24 cellular contexts compared by ENCODE assay signal in genomic region chr3:128573160-128573559, GRCh38.
DNase-seq lines count a peak whose midpoint lies in the region; ATAC-seq and TF ChIP-seq lines count a peak whose summit lies in the region.
"Had no signal": no experiment of that assay in that cellular context is flagged by ENCODE, and none has a peak within 500 bp of the region (broad histone marks: within the 10 kb centered on the region; RNA-seq: fewer than 3 reads in every experiment).

No MANE protein-coding gene starts in this region.

- TF ChIP-seq CTCF in CD4-positive, alpha-beta T cell (IDR thresholded peaks at IDR 0.05), result no peak

- POLR2A ChIA-PET in CD4-positive, alpha-beta T cell (lab: Charles Lee), result no interaction called here
- POLR2A ChIA-PET in naive thymus-derived CD4-positive, alpha-beta T cell (lab: Charles Lee), result no interaction called here

- H3K4me3 Mint-ChIP-seq in activated T-cell treated with anti-CD3 and anti-CD28 coated beads, Interleukin-2, amount 50 U/mL, for 4 hours, result no peak overlapping the region
- H3K4me3 Mint-ChIP-seq in CD4-positive, alpha-beta T cell, result no peak overlapping the region
- H3K4me3 Mint-ChIP-seq in activated T-helper 17 cell treated with anti-CD3 and anti-CD28 coated beads, Interleukin-2, amount 50 U/mL, for 72 hours, result peak overlapping the region; percentile 64
- no peak overlapping the region for H3K4me3 Mint-ChIP-seq in naive thymus-derived CD4-positive, alpha-beta T cell
- H3K4me3 Mint-ChIP-seq: activated CD8-positive, alpha-beta memory T cell treated with anti-CD3 and anti-CD28 coated beads, Interleukin-2, amount 10 ng/mL, durations not matched to agents 7 days and 5 days; nephron progenitor cell; T-helper 2 cell treated with Interferon-gamma antibody and Interleukin-4, amounts not matched to agents 5 μg/mL and 100 μg/mL, for 36 hours had no signal

- H3K27me3 Mint-ChIP-seq in activated T-cell treated with anti-CD3 and anti-CD28 coated beads, Interleukin-2, amount 50 U/mL, for 4 hours (ENCODE audit: low read depth), result peaks cover 25% of the 10 kb centered on the region
- peaks cover 35% of the 10 kb centered on the region for H3K27me3 Mint-ChIP-seq in CD4-positive, alpha-beta T cell
- peaks cover 11% of the 10 kb centered on the region for H3K27me3 Mint-ChIP-seq in activated T-helper 17 cell treated with anti-CD3 and anti-CD28 coated beads, Interleukin-2, amount 50 U/mL, for 72 hours
- H3K27me3 Mint-ChIP-seq in naive thymus-derived CD4-positive, alpha-beta T cell, result peaks cover 8 to 37% (median 28%) of the 10 kb centered on the region in 5 donors

- H3K36me3 Mint-ChIP-seq in activated T-cell treated with anti-CD3 and anti-CD28 coated beads, Interleukin-2, amount 50 U/mL, for 4 hours (ENCODE audit: insufficient read depth), result no peaks in the 10 kb centered on the region
- no peaks in the 10 kb centered on the region for H3K36me3 Mint-ChIP-seq in CD4-positive, alpha-beta T cell (ENCODE audit: low read depth)
- no peaks in the 10 kb centered on the region for H3K36me3 Mint-ChIP-seq in activated T-helper 17 cell treated with anti-CD3 and anti-CD28 coated beads, Interleukin-2, amount 50 U/mL, for 72 hours (ENCODE audit: low read depth)
- no peaks in the 10 kb centered on the region for H3K36me3 Mint-ChIP-seq in naive thymus-derived CD4-positive, alpha-beta T cell
- H3K36me3 Mint-ChIP-seq: activated CD8-positive, alpha-beta memory T cell treated with anti-CD3 and anti-CD28 coated beads, Interleukin-2, amount 10 ng/mL, durations not matched to agents 7 days and 5 days; CD4-positive, alpha-beta memory T cell had no signal

- peak; percentile 22 to 29 for ATAC-seq in activated T-cell treated with anti-CD3 and anti-CD28 coated beads, Interleukin-2, amount 50 U/mL, for 4 hours
- peak; percentile 24 for ATAC-seq in CD4-positive, alpha-beta T cell (ENCODE audit: poor library complexity)
- ATAC-seq in activated T-helper 17 cell treated with anti-CD3 and anti-CD28 coated beads, Interleukin-2, amount 50 U/mL, for 72 hours (replicated peaks), result peak; percentile 67
- ATAC-seq in naive thymus-derived CD4-positive, alpha-beta T cell, result peak; percentile 28
- no peak for ATAC-seq in GM21619 (IDR thresholded peaks at IDR 0.05; ENCODE audit: unreplicated experiment)
- ATAC-seq: sciatic nerve had no signal

- H3K9me3 Mint-ChIP-seq in activated T-cell treated with anti-CD3 and anti-CD28 coated beads, Interleukin-2, amount 50 U/mL, for 4 hours, result no peaks in the 10 kb centered on the region
- no peaks in the 10 kb centered on the region for H3K9me3 Mint-ChIP-seq in CD4-positive, alpha-beta T cell
- H3K9me3 Mint-ChIP-seq in activated T-helper 17 cell treated with anti-CD3 and anti-CD28 coated beads, Interleukin-2, amount 50 U/mL, for 72 hours, result no peaks in the 10 kb centered on the region
- no peaks in the 10 kb centered on the region for H3K9me3 Mint-ChIP-seq in naive thymus-derived CD4-positive, alpha-beta T cell
- H3K9me3 Mint-ChIP-seq: nephron progenitor cell; T-helper 2 cell treated with Interferon-gamma antibody and Interleukin-4, amounts not matched to agents 5 μg/mL and 100 μg/mL, for 36 hours had no signal

- intact Hi-C loops in CD4-positive, alpha-beta T cell (cut with DNase I, micrococcal nuclease), result no loop called here
- intact Hi-C loops in naive thymus-derived CD4-positive, alpha-beta T cell (cut with micrococcal nuclease), result loop anchor here in 1 of 2 donors (5.0 kb wide), 1 partner anchor 34 kb away; no protein-coding TSS in a partner anchor

- H3K27ac Mint-ChIP-seq in CD4-positive, alpha-beta T cell, result no peak overlapping the region
- H3K27ac Mint-ChIP-seq in activated T-helper 17 cell treated with anti-CD3 and anti-CD28 coated beads, Interleukin-2, amount 50 U/mL, for 72 hours, result peak overlapping the region; percentile 83
- H3K27ac Mint-ChIP-seq in naive thymus-derived CD4-positive, alpha-beta T cell, result peak overlapping the region in 2 of 9 donors; percentile 32 to 53
- H3K27ac Mint-ChIP-seq: activated CD8-positive, alpha-beta memory T cell treated with anti-CD3 and anti-CD28 coated beads, Interleukin-2, amount 10 ng/mL, durations not matched to agents 7 days and 5 days; nephron progenitor cell; T-helper 2 cell treated with Interferon-gamma antibody and Interleukin-4, amounts not matched to agents 5 μg/mL and 100 μg/mL, for 36 hours had no signal

- peaks cover 3% of the 10 kb centered on the region for H3K27me3 ChIP-seq in CD4-positive, alpha-beta T cell (ENCODE audit: control insufficient read depth, insufficient read depth, low read length)
- no peaks in the 10 kb centered on the region for H3K27me3 ChIP-seq in naive thymus-derived CD4-positive, alpha-beta T cell (ENCODE audit: control insufficient read depth in 2 of 2, insufficient read depth in 2 of 2, low read length in 2 of 2)
- H3K27me3 ChIP-seq: testis had no signal

- H3K4me1 ChIP-seq in naive thymus-derived CD4-positive, alpha-beta T cell (ENCODE audit: control insufficient read depth in 2 of 2, insufficient read depth in 2 of 2, low read length in 2 of 2), result peaks cover 0 to 13% of the 10 kb centered on the region in 2 donors
- H3K4me1 ChIP-seq: testis had no signal

- CTCF ChIA-PET in CD4-positive, alpha-beta T cell (lab: Charles Lee), result interaction anchor here (1.6 kb wide), 1 partner anchor 36 kb away, joined by 6 read pairs; no protein-coding TSS in a partner anchor
- CTCF ChIA-PET in naive thymus-derived CD4-positive, alpha-beta T cell (lab: Charles Lee), result interaction anchor here (0.6 kb wide), 1 partner anchor 690 kb away, joined by 7 read pairs; no protein-coding TSS in a partner anchor

- peaks cover 18% of the 10 kb centered on the region for H3K4me1 Mint-ChIP-seq in activated T-cell treated with anti-CD3 and anti-CD28 coated beads, Interleukin-2, amount 50 U/mL, for 4 hours (ENCODE audit: low read depth)
- peaks cover 13% of the 10 kb centered on the region for H3K4me1 Mint-ChIP-seq in CD4-positive, alpha-beta T cell (ENCODE audit: low read depth)
- peaks cover 11% of the 10 kb centered on the region for H3K4me1 Mint-ChIP-seq in activated T-helper 17 cell treated with anti-CD3 and anti-CD28 coated beads, Interleukin-2, amount 50 U/mL, for 72 hours
- peaks cover 0 to 16% (median 12%) of the 10 kb centered on the region in 7 donors for H3K4me1 Mint-ChIP-seq in naive thymus-derived CD4-positive, alpha-beta T cell

- H3K27ac ChIP-seq in CD4-positive, alpha-beta T cell (ENCODE audit: low read depth, low read length), result no peak overlapping the region
- H3K27ac ChIP-seq in naive thymus-derived CD4-positive, alpha-beta T cell (ENCODE audit: low read depth, low read length), result no peak overlapping the region
- H3K27ac ChIP-seq: epithelial cell of prostate, testis, WERI-Rb-1 had no signal

- H3K9me3 ChIP-seq in CD4-positive, alpha-beta T cell (ENCODE audit: control insufficient read depth, low read length), result no peaks in the 10 kb centered on the region
- H3K9me3 ChIP-seq in naive thymus-derived CD4-positive, alpha-beta T cell (ENCODE audit: control insufficient read depth in 2 of 3, low read length in 3 of 3), result no peaks in the 10 kb centered on the region
- H3K9me3 ChIP-seq: testis had no signal

- H3K4me3 ChIP-seq in naive thymus-derived CD4-positive, alpha-beta T cell (ENCODE audit: low read length), result no peak overlapping the region
- H3K4me3 ChIP-seq: testis had no signal

- H3K36me3 ChIP-seq in naive thymus-derived CD4-positive, alpha-beta T cell (ENCODE audit: control insufficient read depth in 2 of 3, insufficient read depth in 3 of 3, low read length in 3 of 3), result no peaks in the 10 kb centered on the region
- H3K36me3 ChIP-seq: WERI-Rb-1 had no signal

- no peak for DNase-seq in activated T-cell treated with anti-CD3 and anti-CD28 coated beads, Interleukin-2, amount 50 U/mL, for 4 hours
- DNase-seq in activated T-cell treated with anti-CD3 and anti-CD28 coated beads, Interleukin-2, amount 50 U/mL, for 48 hours, result no peak
- DNase-seq in CD4-positive, alpha-beta T cell, result no peak
- DNase-seq in naive thymus-derived CD4-positive, alpha-beta T cell, result no peak
- DNase-seq in NCI-H146 treated with DMSO at 0.1 percent for 48 hours (lab: John Stamatoyannopoulos, UW; ENCODE audit: unreplicated experiment), result no peak
- DNase-seq in stimulated activated naive CD4-positive, alpha-beta T cell treated with Interleukin-2 at 50 U/mL for 16 hours (lab: John Stamatoyannopoulos, UW), result no peak
- DNase-seq: activated gamma-delta T cell treated with Interleukin-2 at 50 U/mL for 16 hours, cerebellar nuclear complex, DMS153, GOT3, IMR-90, NCI-H1417 treated with DMSO at 0.1 percent for 48 hours, NCI-H2171, NCI-H524 treated with DMSO at 0.1 percent for 48 hours, nephron progenitor cell, testis had no signal
